ENCODE assay signal across 12 cellular contexts in the genomic region with DNA sequence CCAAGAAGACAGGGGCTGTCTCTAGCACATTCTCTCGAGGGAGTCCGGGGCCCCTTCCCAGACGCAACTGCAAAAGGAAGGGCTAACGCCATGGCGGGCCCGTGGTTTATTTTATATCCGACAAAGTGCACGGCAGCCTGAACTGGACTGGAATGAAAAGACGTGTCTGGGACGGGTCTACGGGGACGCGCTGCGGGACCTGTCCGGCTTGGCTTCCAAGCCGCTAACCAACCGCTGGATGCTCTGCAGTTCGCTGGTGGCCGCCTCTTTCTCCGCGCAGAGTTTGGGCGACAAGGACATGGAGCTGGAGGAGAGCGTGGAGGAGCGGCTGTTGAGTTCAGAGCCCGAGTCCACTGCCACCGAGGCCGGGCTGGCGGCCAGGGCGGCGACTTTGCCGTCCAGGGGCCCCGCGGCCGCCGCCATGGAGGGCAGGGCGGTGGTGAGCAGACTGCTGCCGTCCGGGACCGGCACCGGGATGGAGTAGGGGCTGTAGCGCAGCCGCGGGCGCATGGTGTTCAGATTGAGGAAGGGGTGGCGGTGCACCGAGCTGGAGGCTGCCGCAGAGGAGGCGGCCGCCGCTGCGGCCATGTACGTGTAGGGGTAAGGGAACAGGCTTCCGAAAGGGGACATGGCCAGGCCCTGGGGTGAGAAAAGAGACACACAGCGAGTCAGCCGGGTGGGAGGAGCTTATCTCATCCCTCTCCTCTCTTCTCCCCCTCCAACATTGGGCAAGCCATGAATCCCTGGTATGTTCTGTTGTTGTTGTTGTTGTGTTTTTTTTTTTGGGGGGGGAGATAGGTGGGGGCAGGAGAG. TPM values are rescaled to one million over a fixed set of nuclear protein-coding genes. Genes with fewer than 3 reads are reported as not detected.
DNase-seq lines count a peak whose midpoint lies in the region; ATAC-seq and TF ChIP-seq lines count a peak whose summit lies in the region.
"Had no signal": no experiment of that assay in that cellular context is flagged by ENCODE, and none has a peak within 500 bp of the region (broad histone marks: within the 10 kb centered on the region; RNA-seq: fewer than 3 reads in every experiment).

No MANE protein-coding gene starts in this region.

- no peak overlapping the region; the same call in 1 of the 2 replicates for H3K4me3 ChIP-seq in AG10803 (ENCODE audit: low read length)
- peak overlapping the region; percentile 62 to 92 for H3K4me3 ChIP-seq in foreskin fibroblast (ENCODE audit: low read depth in 1 of 2, low read length in 2 of 2)
- H3K4me3 ChIP-seq in osteoblast (ENCODE audit: insufficient read depth, low read length), result no peak overlapping the region

- DNase-seq in AG10803 (ENCODE audit: low read depth) (peak; percentile 24), M059J (ENCODE audit: low read depth) (peak; percentile 71), foreskin fibroblast (peak; percentile 79 to 90), osteoblast (ENCODE audit: insufficient read length, low spot score, missing footprints) (peak; percentile 75), NCI-H774 (lab: John Stamatoyannopoulos, UW) (no peak), SIG-M5 treated with dmso at 0.1 percent for 504 hours (lab: John Stamatoyannopoulos, UW; ENCODE audit: unreplicated experiment) (no peak)
- no peak for DNase-seq in effector CD4-positive, alpha-beta T cell
- DNase-seq: activated CD4-positive, alpha-beta memory T cell treated with anti-CD3 and anti-CD28 coated beads for 36 hours; CD4-positive, alpha-beta T cell; NCI-H510A treated with DMSO at 0.1 percent for 48 hours had no signal

- H3K27ac ChIP-seq in osteoblast (ENCODE audit: low read depth, low read length), result no peak overlapping the region

- peaks cover 27% of the 10 kb centered on the region for H3K36me3 ChIP-seq in osteoblast (ENCODE audit: insufficient read depth, low read length)

- no peak overlapping the region for H2AFZ ChIP-seq in osteoblast (ENCODE audit: low read length)

- H3K27me3 ChIP-seq in osteoblast (ENCODE audit: insufficient read depth, low read length), result peaks cover 3% of the 10 kb centered on the region

- no peaks in the 10 kb centered on the region for H3K9me3 ChIP-seq in osteoblast (ENCODE audit: low read depth, low read length)

- no peaks in the 10 kb centered on the region for H4K20me1 ChIP-seq in osteoblast (ENCODE audit: insufficient read depth, low read length)

- ATAC-seq in GM21423 (IDR thresholded peaks at IDR 0.05; ENCODE audit: unreplicated experiment), result no peak
- ATAC-seq: activated naive CD4-positive, alpha-beta T cell treated with anti-CD3 and anti-CD28 coated beads, Interleukin-2, amount 50 U/mL, for 72 hours had no signal

- no peaks in the 10 kb centered on the region for H3K79me2 ChIP-seq in osteoblast (ENCODE audit: insufficient read depth, low read length)

- TF ChIP-seq CTCF in AG10803 (conservative IDR thresholded peaks at IDR 0.05; ENCODE audit: low read length) (no peak), foreskin fibroblast (IDR thresholded peaks at IDR 0.05; ENCODE audit: low read depth, low read length) (no peak), osteoblast (IDR thresholded peaks at IDR 0.05; ENCODE audit: extremely low read depth, low read depth, low read length) (no peak)

- H3K4me1 ChIP-seq in osteoblast (ENCODE audit: insufficient read depth, low read length), result peaks cover 5% of the 10 kb centered on the region

- no peak overlapping the region for H3K4me2 ChIP-seq in osteoblast (ENCODE audit: insufficient read depth, low read length)

RNA-seq across cellular contexts. Expression of gene TBX3, which starts 12.1 kb away (rescaled TPM):
- total RNA-seq in M059J (2014; rRNA removed; shearing (Covaris generic)), result 50.3 and 90.4 TPM in 2 replicates
- 11.9 and 14.1 TPM in 2 replicates for total RNA-seq in osteoblast
- total RNA-seq: activated CD4-positive, alpha-beta memory T cell treated with anti-CD3 and anti-CD28 coated beads for 36 hours; activated naive CD4-positive, alpha-beta T cell treated with anti-CD3 and anti-CD28 coated beads, Interleukin-2, amount 50 U/mL, for 72 hours had no signal

Comparison
In these comparisons a context has a peak if more than half of its experiments do, and no peak if none do; other contexts are left out.
1. DNase-seq: peak in AG10803 (single experiment), M059J (single experiment), foreskin fibroblast (2 of 2) and osteoblast (single experiment); none in NCI-H774 (single experiment), SIG-M5 treated with dmso at 0.1 percent for 504 hours (single experiment) and effector CD4-positive, alpha-beta T cell (single experiment).
2. H3K4me3 ChIP-seq: peak in foreskin fibroblast (2 of 2); none in AG10803 (single experiment) and osteoblast (single experiment).